Comparison of ENCODE assay signal across 11 cellular contexts in the genomic region with DNA sequence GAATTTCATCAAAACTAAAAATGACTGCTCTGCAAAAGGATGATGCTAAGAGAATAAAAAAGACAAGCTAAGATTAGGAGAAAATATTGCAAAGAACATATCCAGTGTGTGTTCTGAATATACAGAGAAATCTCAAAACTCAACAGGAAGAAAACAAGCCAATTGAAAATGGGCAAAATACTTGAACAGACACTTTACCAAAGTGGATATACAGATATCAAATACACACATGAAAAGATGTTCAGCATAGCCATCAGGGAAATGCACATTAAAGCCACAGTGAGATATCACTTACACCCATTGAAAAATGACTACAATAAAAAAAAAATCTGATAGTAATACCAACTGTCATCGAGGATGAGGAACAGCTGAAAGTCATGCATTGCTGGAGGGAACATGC. TPM values are rescaled to one million over a fixed set of nuclear protein-coding genes. Genes with fewer than 3 reads are reported as not detected.
"Had no signal": no experiment of that assay in that cellular context is flagged by ENCODE, and none has a peak within 500 bp of the region (broad histone marks: within the 10 kb centered on the region; RNA-seq: fewer than 3 reads in every experiment).

No MANE protein-coding gene starts in this region.

- H3K27ac Mint-ChIP-seq: GM23338, H9, HFFc6 had no signal

- FAIRE-seq: H1, H54, HTR-8/SVneo, K562 had no signal

- H3K4me3 ChIP-seq: GM23338, K562 had no signal

- H3K4me2 ChIP-seq: GM23338 had no signal

- H3K4me3 Mint-ChIP-seq: GM23338, H9, HFFc6 had no signal

- H2AFZ ChIP-seq: GM23338 had no signal

- ATAC-seq: GM23338, HCT116, K562 had no signal

- DNase-seq: H9, HFFc6, IMR-90, KG1 had no signal

RNA-seq across cellular contexts. Expression of a gene that starts 51.9 kb away (rescaled TPM):
- total RNA-seq: HFFc6, HT-29, K562 had no signal
- polyA plus RNA-seq: K562 had no signal
